In the genomic region with DNA sequence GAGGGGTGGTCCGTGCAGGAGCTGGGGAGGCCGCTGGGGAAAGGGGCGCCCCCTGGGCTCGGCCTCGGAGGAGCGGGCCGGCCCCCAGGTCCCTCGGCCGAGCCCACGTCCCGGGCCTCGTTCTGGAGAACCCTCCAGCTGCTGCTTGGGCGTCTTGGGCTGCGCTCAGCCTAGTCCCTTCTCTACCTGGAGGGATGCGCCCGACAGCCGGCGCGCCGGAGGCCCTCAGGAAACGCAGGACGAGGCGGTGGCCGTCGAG, we compare ENCODE assay signal across 9 cellular contexts. TPM values are rescaled to one million over a fixed set of nuclear protein-coding genes. Genes with fewer than 3 reads are reported as not detected.
A peak's percentile ranks its signal among the peaks of the same experiment; 100 is the strongest.
DNase-seq lines count a peak whose midpoint lies in the region; ATAC-seq lines count a peak whose summit lies in the region.
"Had no signal": no experiment of that assay in that cellular context is flagged by ENCODE, and none has a peak within 500 bp of the region (broad histone marks: within the 10 kb centered on the region; RNA-seq: fewer than 3 reads in every experiment).

No MANE protein-coding gene starts in this region.

- no peak overlapping the region for H2BK5ac ChIP-seq in mesenchymal stem cell (ENCODE audit: low read depth, low read length, poor library complexity, severe bottlenecking)

- H3K9me3 ChIP-seq in ES-I3 (ENCODE audit: control insufficient read depth, insufficient read depth, low read length) (no peaks in the 10 kb centered on the region), mesenchymal stem cell (ENCODE audit: control insufficient read depth, low read length) (no peaks in the 10 kb centered on the region)

- no peak overlapping the region for H3K14ac ChIP-seq in mesenchymal stem cell (ENCODE audit: low read length in 2 of 2)

- peak overlapping the region; percentile 23 for H2BK120ac ChIP-seq in mesenchymal stem cell (ENCODE audit: low read depth, low read length)

- H3K4me3 ChIP-seq in mesenchymal stem cell (ENCODE audit: insufficient read depth in 1 of 2, low read depth in 1 of 2, low read length in 2 of 2), result peak overlapping the region; percentile 59 to 78

- H3K4me2 ChIP-seq in mesenchymal stem cell (ENCODE audit: low read length, poor library complexity, severe bottlenecking), result peak overlapping the region; percentile 64

- peaks cover 27% of the 10 kb centered on the region for H3K36me3 Mint-ChIP-seq in activated naive CD8-positive, alpha-beta T cell treated with anti-CD3 and anti-CD28 coated beads for 36 hours

- peak overlapping the region; percentile 95 for H2BK15ac ChIP-seq in mesenchymal stem cell (ENCODE audit: low read depth, poor library complexity, severe bottlenecking)

- peak overlapping the region in 1 of 2 experiments; percentile 57 for H3K23ac ChIP-seq in mesenchymal stem cell (ENCODE audit: low read length in 2 of 2)

- H2AK5ac ChIP-seq in mesenchymal stem cell (ENCODE audit: low read length, severe bottlenecking), result no peak overlapping the region

- H3K4me3 Mint-ChIP-seq in activated naive CD8-positive, alpha-beta T cell treated with anti-CD3 and anti-CD28 coated beads for 36 hours, result peak overlapping the region; percentile 34

- peak overlapping the region; percentile 58 to 59 for H3K18ac ChIP-seq in mesenchymal stem cell (ENCODE audit: low read depth in 1 of 2, low read length in 2 of 2)

- no peaks in the 10 kb centered on the region for H3K9me3 Mint-ChIP-seq in activated naive CD8-positive, alpha-beta T cell treated with anti-CD3 and anti-CD28 coated beads for 36 hours

- no peaks in the 10 kb centered on the region for H3K4me1 ChIP-seq in ES-I3 (ENCODE audit: insufficient read depth, low read length)
- peaks cover 19% of the 10 kb centered on the region for H3K4me1 ChIP-seq in mesenchymal stem cell (ENCODE audit: control insufficient read depth, insufficient read depth, low read depth, low read length)

- peaks cover 36% of the 10 kb centered on the region for H3K4me1 Mint-ChIP-seq in activated naive CD8-positive, alpha-beta T cell treated with anti-CD3 and anti-CD28 coated beads for 36 hours

- H2BK12ac ChIP-seq in mesenchymal stem cell (ENCODE audit: low read length in 2 of 2), result peak overlapping the region in 1 of 2 experiments; percentile 51

- no peak overlapping the region for H3K27ac Mint-ChIP-seq in activated naive CD8-positive, alpha-beta T cell treated with anti-CD3 and anti-CD28 coated beads for 36 hours

- peak overlapping the region; percentile 50 for H3K9ac ChIP-seq in ES-I3 (ENCODE audit: low read depth, low read length)
- H3K9ac ChIP-seq in mesenchymal stem cell (ENCODE audit: low read length), result peak overlapping the region; percentile 69

- H3K79me1 ChIP-seq in mesenchymal stem cell (replicated peaks; ENCODE audit: low read length, poor library complexity, severe bottlenecking), result peaks cover 13% of the 10 kb centered on the region

- no peak overlapping the region for H3K27ac ChIP-seq in mesenchymal stem cell (ENCODE audit: low read length, poor library complexity, severe bottlenecking)

- no peaks in the 10 kb centered on the region for H3K36me3 ChIP-seq in ES-I3 (ENCODE audit: insufficient read depth, low read length)
- H3K36me3 ChIP-seq in mesenchymal stem cell (ENCODE audit: control insufficient read depth in 1 of 2, insufficient read depth in 2 of 2, low read depth in 1 of 2, low read length in 2 of 2), result peaks cover 13 to 15% of the 10 kb centered on the region in 2 experiments

- H2AFZ ChIP-seq in mesenchymal stem cell (ENCODE audit: low read depth, low read length), result peak overlapping the region; percentile 29

- H3K4ac ChIP-seq in mesenchymal stem cell (ENCODE audit: low read depth in 1 of 2, low read length in 2 of 2), result peak overlapping the region; percentile 54 to 75

- peak overlapping the region; percentile 82 for H4K91ac ChIP-seq in mesenchymal stem cell (ENCODE audit: low read length)

- H4K8ac ChIP-seq in mesenchymal stem cell (ENCODE audit: low read length), result peak overlapping the region; percentile 91

- WGBS in mesenchymal stem cell, result 6% methylated on average over 25 of the region's 25 CpGs

- DNase-seq in activated naive CD8-positive, alpha-beta T cell treated with anti-CD3 and anti-CD28 coated beads for 36 hours, result no peak
- DNase-seq in mesenchymal stem cell, result no peak
- DNase-seq in SIG-M5 treated with dmso at 0.1 percent for 504 hours (lab: John Stamatoyannopoulos, UW; ENCODE audit: unreplicated experiment), result no peak
- no peak for DNase-seq in dermis blood vessel endothelial cell
- DNase-seq in NCI-H510A treated with DMSO at 0.1 percent for 48 hours (lab: John Stamatoyannopoulos, UW), result no peak
- DNase-seq in DMS53 (lab: John Stamatoyannopoulos, UW), result no peak

- H3K27me3 ChIP-seq in mesenchymal stem cell (ENCODE audit: control insufficient read depth in 1 of 2, insufficient read depth in 1 of 2, low read length in 2 of 2), result no peaks in the 10 kb centered on the region

- H3K27me3 Mint-ChIP-seq in activated naive CD8-positive, alpha-beta T cell treated with anti-CD3 and anti-CD28 coated beads for 36 hours, result no peaks in the 10 kb centered on the region

- ATAC-seq in HG02870 (IDR thresholded peaks at IDR 0.05; ENCODE audit: unreplicated experiment), result peak; percentile 10

RNA-seq across cellular contexts. Expression of gene D2HGDH, which starts 0.3 kb away (rescaled TPM):
- 10 to 100 TPM; 26.9 to 29.3 TPM for total RNA-seq in activated naive CD8-positive, alpha-beta T cell treated with anti-CD3 and anti-CD28 coated beads for 36 hours
- 5.7 TPM for polyA plus RNA-seq in mesenchymal stem cell (2013, experiment 1 of 2)
- polyA plus RNA-seq in mesenchymal stem cell (2013, experiment 2 of 2), result 5.3 TPM
- total RNA-seq in dermis blood vessel endothelial cell, result 12.5 and 19.4 TPM in 2 replicates

RNA-seq across cellular contexts. Expression of gene ING5, which starts 32.3 kb away (rescaled TPM):
- 10 to 100 TPM; 37.1 to 45.5 TPM for total RNA-seq in activated naive CD8-positive, alpha-beta T cell treated with anti-CD3 and anti-CD28 coated beads for 36 hours
- polyA plus RNA-seq in mesenchymal stem cell (2013, experiment 1 of 2), result 11.3 TPM
- 11.4 TPM for polyA plus RNA-seq in mesenchymal stem cell (2013, experiment 2 of 2)
- total RNA-seq in dermis blood vessel endothelial cell, result 23.7 and 24.8 TPM in 2 replicates

RNA-seq across cellular contexts. Expression of gene GAL3ST2, which starts 42.5 kb away (rescaled TPM):
- total RNA-seq in activated naive CD8-positive, alpha-beta T cell treated with anti-CD3 and anti-CD28 coated beads for 36 hours, result under 1 TPM in 1 of 2 experiments, not detected in 1; 0.31 TPM
- 0.06 TPM for polyA plus RNA-seq in mesenchymal stem cell (2013, experiment 1 of 2)
- polyA plus RNA-seq in mesenchymal stem cell (2013, experiment 2 of 2), result 0.07 TPM
- not detected in 2 replicates for total RNA-seq in dermis blood vessel endothelial cell
- total RNA-seq: M059J had no signal

RNA-seq across cellular contexts. Expression of gene DTYMK, which starts 47.5 kb away (rescaled TPM):
- total RNA-seq in activated naive CD8-positive, alpha-beta T cell treated with anti-CD3 and anti-CD28 coated beads for 36 hours, result 100 to 1,000 TPM; 116 to 121 TPM
- polyA plus RNA-seq in mesenchymal stem cell (2013, experiment 1 of 2), result 20.3 TPM
- 20.5 TPM for polyA plus RNA-seq in mesenchymal stem cell (2013, experiment 2 of 2)
- total RNA-seq in dermis blood vessel endothelial cell, result 36.2 and 68.2 TPM in 2 replicates
